Comparison of ENCODE assay signal across 23 cellular contexts in the genomic region with DNA sequence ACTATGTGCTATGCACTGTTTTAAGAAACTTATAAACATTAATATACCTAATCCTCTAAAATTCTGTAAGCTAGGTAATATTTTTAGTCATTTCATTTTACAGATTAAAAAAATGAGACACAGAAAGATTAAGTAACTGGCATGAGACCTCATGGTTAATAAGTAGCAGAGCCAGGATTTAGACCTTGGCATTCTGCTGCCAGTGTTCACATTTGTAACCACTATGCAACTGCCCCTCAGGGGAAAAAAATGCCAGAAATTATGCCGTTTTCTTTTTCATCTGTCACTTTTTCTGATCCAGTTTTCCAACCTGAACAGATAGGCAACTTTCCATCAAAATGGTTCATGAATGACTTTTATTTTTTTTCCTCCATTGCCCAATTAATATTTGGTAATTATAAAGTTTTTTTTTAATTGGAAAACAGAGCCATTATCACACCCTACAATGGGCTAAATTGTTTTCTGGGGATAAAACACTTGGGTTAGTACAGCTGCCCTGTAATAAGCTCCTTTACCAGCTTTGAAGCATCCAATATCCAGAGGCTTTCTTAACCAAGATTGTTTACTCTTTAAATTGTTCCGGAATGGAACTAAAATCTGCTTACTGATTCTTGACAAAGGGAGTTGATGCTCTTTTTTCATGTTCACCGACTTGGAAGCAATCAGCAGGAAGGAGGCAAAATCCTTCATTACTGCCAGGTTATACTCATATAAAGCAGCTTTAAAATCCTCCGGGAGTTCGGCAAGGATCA.
"Had no signal": no experiment of that assay in that cellular context is flagged by ENCODE, and none has a peak within 500 bp of the region (broad histone marks: within the 10 kb centered on the region; RNA-seq: fewer than 3 reads in every experiment).

No MANE protein-coding gene starts in this region.

- H3K4me1 Mint-ChIP-seq: memory B cell; mesothelial cell of epicardium; stimulated activated effector memory CD8-positive, alpha-beta T cell treated with anti-CD3 and anti-CD28 coated beads, Interleukin-12 subunit alpha, Interleukin-12 subunit beta, amount 100 ng/mL, for 72 hours had no signal

- H3K4me3 ChIP-seq: colonic mucosa, heart left ventricle, left lung, lower lobe of right lung, suprapubic skin, tibial artery, upper lobe of left lung, uterus had no signal

- H3K27me3 Mint-ChIP-seq: memory B cell; natural killer cell treated with Interleukin-12 subunit alpha and Interleukin-12 subunit beta and Interleukin-15 and Interleukin-18, amount 100 ng/mL, for 72 hours had no signal

- ATAC-seq: heart left ventricle; left lung; lower lobe of right lung; natural killer cell treated with Interleukin-12 subunit alpha and Interleukin-12 subunit beta and Interleukin-15 and Interleukin-18, amount 100 ng/mL, for 72 hours; right cardiac atrium; stimulated activated effector memory CD8-positive, alpha-beta T cell treated with anti-CD3 and anti-CD28 coated beads, Interleukin-12 subunit alpha, Interleukin-12 subunit beta, amount 100 ng/mL, for 72 hours; stimulated activated naive CD8-positive, alpha-beta T cell treated with anti-CD3 and anti-CD28 coated beads, Interleukin-15, Interleukin-2, amounts not matched to agents 100 U/mL and 50 U/mL, for 24 hours had no signal

- H3K9me3 Mint-ChIP-seq: memory B cell; mesothelial cell of epicardium; natural killer cell treated with Interleukin-12 subunit alpha and Interleukin-12 subunit beta and Interleukin-15 and Interleukin-18, amount 100 ng/mL, for 72 hours; stimulated activated effector memory CD8-positive, alpha-beta T cell treated with anti-CD3 and anti-CD28 coated beads, Interleukin-12 subunit alpha, Interleukin-12 subunit beta, amount 100 ng/mL, for 72 hours had no signal

- H3K4me3 Mint-ChIP-seq: memory B cell; mesothelial cell of epicardium; natural killer cell treated with Interleukin-12 subunit alpha and Interleukin-12 subunit beta and Interleukin-15 and Interleukin-18, amount 100 ng/mL, for 72 hours; stimulated activated effector memory CD8-positive, alpha-beta T cell treated with anti-CD3 and anti-CD28 coated beads, Interleukin-12 subunit alpha, Interleukin-12 subunit beta, amount 100 ng/mL, for 72 hours had no signal

- DNase-seq: cerebellar nuclear complex; colonic mucosa; dermis blood vessel endothelial cell; erythroblast; foreskin melanocyte; heart left ventricle; hippocampal formation; kidney glomerular epithelial cell; left lung; lower lobe of right lung; posterior cingulate gyrus; right cardiac atrium; stimulated activated CD4-positive, alpha-beta T cell treated with anti-CD3 and anti-CD28 coated beads, Interleukin-4, amount 100 ng/mL, for 1 hour; stimulated activated CD8-positive, alpha-beta memory T cell treated with anti-CD3 and anti-CD28 coated beads, Interleukin-4, amount 100 ng/mL, for 48 hours; stimulated activated naive CD8-positive, alpha-beta T cell treated with anti-CD3 and anti-CD28 coated beads, Interleukin-15, Interleukin-2, amounts not matched to agents 100 U/mL and 50 U/mL, for 24 hours; tibial artery; upper lobe of left lung; uterus had no signal

- H3K27ac ChIP-seq: colonic mucosa, heart left ventricle, left lung, lower lobe of right lung, suprapubic skin, tibial artery, upper lobe of left lung, uterus had no signal

- H3K4me1 ChIP-seq: colonic mucosa, heart left ventricle, left lung, lower lobe of right lung, suprapubic skin, tibial artery, upper lobe of left lung, uterus had no signal

- H3K27me3 ChIP-seq: colonic mucosa, heart left ventricle, left lung, suprapubic skin, tibial artery, upper lobe of left lung, uterus had no signal

- H3K36me3 ChIP-seq: colonic mucosa, uterus had no signal

- H3K9me3 ChIP-seq: colonic mucosa, heart left ventricle, left lung, lower lobe of right lung, suprapubic skin, tibial artery, upper lobe of left lung, uterus had no signal

- H3K27ac Mint-ChIP-seq: memory B cell; mesothelial cell of epicardium; natural killer cell treated with Interleukin-12 subunit alpha and Interleukin-12 subunit beta and Interleukin-15 and Interleukin-18, amount 100 ng/mL, for 72 hours; stimulated activated effector memory CD8-positive, alpha-beta T cell treated with anti-CD3 and anti-CD28 coated beads, Interleukin-12 subunit alpha, Interleukin-12 subunit beta, amount 100 ng/mL, for 72 hours had no signal
